ENCODE assay signal across 7 cellular contexts in genomic region chrX:49073641-49074575, GRCh38.
A peak's percentile ranks its signal among the peaks of the same experiment; 100 is the strongest.
DNase-seq lines count a peak whose midpoint lies in the region; ATAC-seq lines count a peak whose summit lies in the region.

Gene PRAF2, minus strand, starts transcription at chrX:49074002. Its CDS starts 15 bp downstream, at chrX:49073987.

- DNase-seq in NCI-H510A treated with DMSO at 0.1 percent for 48 hours (lab: John Stamatoyannopoulos, UW) (peak; percentile 75), dedifferentiated amniotic fluid mesenchymal stem cell (ENCODE audit: extremely low spot score) (peak; percentile 81), left kidney (ENCODE audit: low read depth, low spot score) (peak; percentile 96)
- peak; percentile 85 to 88 for DNase-seq in activated CD4-positive, alpha-beta T cell treated with anti-CD3 and anti-CD28 coated beads, Interleukin-2, amount 50 U/mL, for 4 hours
- DNase-seq in stimulated activated CD4-positive, alpha-beta T cell treated with anti-CD3 and anti-CD28 coated beads, Interleukin-1b, Interleukin-23, amount 100 ng/mL, for 48 hours, result peak; percentile 92

- ATAC-seq in GM18520 (IDR thresholded peaks at IDR 0.05; ENCODE audit: unreplicated experiment) (peak; percentile 60), HG03139 (IDR thresholded peaks at IDR 0.05; ENCODE audit: unreplicated experiment) (peak; percentile 93)

Comparison
In these comparisons a context has a peak if more than half of its experiments do, and no peak if none do; other contexts are left out.
1. Peak in every context shown above with its lines: DNase-seq and ATAC-seq.